ENCODE assay signal across 17 cellular contexts in genomic region chr6:80640176-80640575, GRCh38.
DNase-seq lines count a peak whose midpoint lies in the region; ATAC-seq and TF ChIP-seq lines count a peak whose summit lies in the region.
"Had no signal": no experiment of that assay in that cellular context is flagged by ENCODE, and none has a peak within 500 bp of the region (broad histone marks: within the 10 kb centered on the region; RNA-seq: fewer than 3 reads in every experiment).

No MANE protein-coding gene starts in this region.

- H3K36me3 Mint-ChIP-seq in activated naive CD4-positive, alpha-beta T cell treated with anti-CD3 and anti-CD28 coated beads for 36 hours (ENCODE audit: low read depth), result no peaks in the 10 kb centered on the region
- H3K36me3 Mint-ChIP-seq: CD4-positive, CD25-positive, alpha-beta regulatory T cell had no signal

- H2AK9ac ChIP-seq in IMR-90 (replicated peaks; ENCODE audit: low read depth, low read length, poor library complexity), result no peak overlapping the region

- H4K91ac ChIP-seq in IMR-90 (ENCODE audit: insufficient read depth, low read depth, low read length), result no peak overlapping the region

- no peak overlapping the region for H2AFZ ChIP-seq in IMR-90 (replicated peaks; ENCODE audit: low read length, poor library complexity)
- no peak overlapping the region for H2AFZ ChIP-seq in osteoblast (ENCODE audit: low read length)

- H2BK15ac ChIP-seq in IMR-90 (ENCODE audit: low read depth, low read length), result no peak overlapping the region

- CTCF ChIA-PET in IMR-90 (lab: Yijun Ruan, JAX), result interaction anchor here (0.6 kb wide), 1 partner anchor 318 kb away, joined by 5 read pairs; no protein-coding TSS in a partner anchor
- CTCF ChIA-PET in activated naive CD4-positive, alpha-beta T cell treated with anti-CD3 and anti-CD28 coated beads for 36 hours (lab: Charles Lee), result no interaction called here

- no peak overlapping the region; a peak in 1 of 4 replicates for H4K8ac ChIP-seq in IMR-90 (ENCODE audit: low read depth in 2 of 2, low read length in 2 of 2)

- intact Hi-C loops in IMR-90 (cut with micrococcal nuclease), result no loop called here
- intact Hi-C loops in activated naive CD4-positive, alpha-beta T cell treated with anti-CD3 and anti-CD28 coated beads for 36 hours (cut with micrococcal nuclease), result no loop called here

- H3K14ac ChIP-seq in IMR-90 (replicated peaks; ENCODE audit: low read depth, low read length), result no peak overlapping the region

- no peak overlapping the region for H3K27ac ChIP-seq in IMR-90 (ENCODE audit: insufficient read depth, low read length)
- peak overlapping the region; percentile 93 for H3K27ac ChIP-seq in osteoblast (ENCODE audit: low read depth, low read length)
- H3K27ac ChIP-seq: SJCRH30 had no signal

- no peak overlapping the region for H3K27ac Mint-ChIP-seq in activated naive CD4-positive, alpha-beta T cell treated with anti-CD3 and anti-CD28 coated beads for 36 hours
- H3K27ac Mint-ChIP-seq: CD4-positive, CD25-positive, alpha-beta regulatory T cell had no signal

- no peaks in the 10 kb centered on the region for H4K20me1 ChIP-seq in IMR-90 (ENCODE audit: insufficient read depth, low read length)
- H4K20me1 ChIP-seq in osteoblast (ENCODE audit: insufficient read depth, low read length), result no peaks in the 10 kb centered on the region

- WGBS in IMR-90 (ENCODE audit: extremely low coverage in 2 of 2, insufficient read length in 1 of 2), 2 experiments, result no CpG with 5 or more reads among the region's 1 CpG

- H3K36me3 ChIP-seq in IMR-90 (ENCODE audit: control insufficient read depth, insufficient read depth, low read length), result no peaks in the 10 kb centered on the region
- H3K36me3 ChIP-seq in osteoblast (ENCODE audit: insufficient read depth, low read length), result no peaks in the 10 kb centered on the region
- H3K36me3 ChIP-seq: SJCRH30 had no signal

- TF ChIP-seq CTCF in IMR-90 (conservative IDR thresholded peaks at IDR 0.05; ENCODE audit: low read depth, low read length), result no peak
- TF ChIP-seq CTCF in osteoblast (IDR thresholded peaks at IDR 0.05; ENCODE audit: extremely low read depth, low read depth, low read length), result no peak

- H2AK5ac ChIP-seq in IMR-90 (ENCODE audit: low read depth, low read length), result no peak overlapping the region

- H2BK5ac ChIP-seq in IMR-90 (ENCODE audit: low read depth, low read length, poor library complexity, severe bottlenecking), result peak overlapping the region; percentile 85

- TF ChIP-seq POLR2A in IMR-90 (IDR thresholded peaks at IDR 0.05; ENCODE audit: low read depth, low read length), result no peak

- no peak overlapping the region for H2BK120ac ChIP-seq in IMR-90 (ENCODE audit: low read depth, low read length)

- no peak overlapping the region for H3K4me3 ChIP-seq in IMR-90 (ENCODE audit: insufficient read depth, low read depth, low read length)
- H3K4me3 ChIP-seq in osteoblast (ENCODE audit: insufficient read depth, low read length), result no peak overlapping the region
- H3K4me3 ChIP-seq: A549, SJCRH30 had no signal

- ATAC-seq in IMR-90 (ENCODE audit: low read depth) (no peak), GM21447 (IDR thresholded peaks at IDR 0.05; ENCODE audit: unreplicated experiment) (no peak), HG02642 (IDR thresholded peaks at IDR 0.05; ENCODE audit: poor library complexity, unreplicated experiment) (no peak)
- ATAC-seq: A549 had no signal

- BruUV-seq in IMR-90 (replicated peaks; lab: Mats Ljungman, UMichigan), result no TSS peak

- DNase-seq in COLO829 (ENCODE audit: low spot score) (peak; percentile 30), IMR-90 (no peak), SK-MEL-5 (ENCODE audit: low read depth, low spot score) (peak; percentile 73), osteoblast (ENCODE audit: insufficient read length, low spot score, missing footprints) (no peak)
- DNase-seq in activated naive CD4-positive, alpha-beta T cell treated with Interleukin-2 at 50 U/mL for 16 hours, result no peak
- DNase-seq in activated naive CD4-positive, alpha-beta T cell treated with anti-CD3 and anti-CD28 coated beads for 36 hours, result no peak
- DNase-seq: CD4-positive, CD25-positive, alpha-beta regulatory T cell; DMS53; KG1; NCI-H1105; NCI-H1694; NCI-H2107; NCI-H748 treated with DMSO at 0.1 percent for 48 hours; SJCRH30 had no signal

- H3K27me3 Mint-ChIP-seq in activated naive CD4-positive, alpha-beta T cell treated with anti-CD3 and anti-CD28 coated beads for 36 hours (ENCODE audit: low read depth), result no peaks in the 10 kb centered on the region
- H3K27me3 Mint-ChIP-seq: CD4-positive, CD25-positive, alpha-beta regulatory T cell had no signal

- H4K5ac ChIP-seq in IMR-90 (ENCODE audit: low read depth, low read length), result no peak overlapping the region

- POLR2A ChIA-PET in IMR-90 (lab: Charles Lee; ENCODE audit: unreplicated experiment), result interaction anchor here (0.7 kb wide), 1 partner anchor 93 kb away, joined by 4 read pairs; no protein-coding TSS in a partner anchor

- peaks cover 2% of the 10 kb centered on the region; the same call in 1 of the 2 replicates for H3K9me1 ChIP-seq in IMR-90 (ENCODE audit: insufficient read depth, low read length)

- H3K56ac ChIP-seq in IMR-90 (ENCODE audit: extremely low read depth, insufficient read depth, low read length), result no peak overlapping the region

- no peak overlapping the region for H3K4me2 ChIP-seq in IMR-90 (ENCODE audit: low read depth, low read length)
- no peak overlapping the region for H3K4me2 ChIP-seq in osteoblast (ENCODE audit: insufficient read depth, low read length)
- H3K4me2 ChIP-seq: A549 had no signal

- H3K9me3 Mint-ChIP-seq in activated naive CD4-positive, alpha-beta T cell treated with anti-CD3 and anti-CD28 coated beads for 36 hours, result no peaks in the 10 kb centered on the region

- H3K27me3 ChIP-seq in IMR-90 (ENCODE audit: control insufficient read depth, insufficient read depth, low read length), result no peaks in the 10 kb centered on the region
- H3K27me3 ChIP-seq in osteoblast (ENCODE audit: insufficient read depth, low read length), result no peaks in the 10 kb centered on the region
- H3K27me3 ChIP-seq: SJCRH30 had no signal

- H3K9me3 ChIP-seq in IMR-90 (ENCODE audit: control insufficient read depth, insufficient read depth, low read length), result no peaks in the 10 kb centered on the region
- H3K9me3 ChIP-seq in osteoblast (ENCODE audit: low read depth, low read length), result no peaks in the 10 kb centered on the region
- H3K9me3 ChIP-seq: A549, SJCRH30 had no signal

- no peak overlapping the region for H3K4me3 Mint-ChIP-seq in activated naive CD4-positive, alpha-beta T cell treated with anti-CD3 and anti-CD28 coated beads for 36 hours
- H3K4me3 Mint-ChIP-seq: CD4-positive, CD25-positive, alpha-beta regulatory T cell had no signal

- H3K79me2 ChIP-seq in osteoblast (ENCODE audit: insufficient read depth, low read length), result no peaks in the 10 kb centered on the region

- dilution Hi-C loops in IMR-90 (cut with HindIII; ENCODE audit: low sequenced_read_pairs, unreplicated experiment), result no loop called here

- no peaks in the 10 kb centered on the region for H3K4me1 Mint-ChIP-seq in activated naive CD4-positive, alpha-beta T cell treated with anti-CD3 and anti-CD28 coated beads for 36 hours (ENCODE audit: low read depth)
- H3K4me1 Mint-ChIP-seq: CD4-positive, CD25-positive, alpha-beta regulatory T cell had no signal

- no peaks in the 10 kb centered on the region for H3K79me1 ChIP-seq in IMR-90 (ENCODE audit: low read depth in 1 of 2, low read length in 2 of 2)

- H3K4me1 ChIP-seq in IMR-90 (ENCODE audit: control insufficient read depth, insufficient read depth, low read length) (peaks cover 9% of the 10 kb centered on the region; the same call in 1 of the 2 replicates), osteoblast (ENCODE audit: insufficient read depth, low read length) (peaks cover 39% of the 10 kb centered on the region)
- H3K4me1 ChIP-seq: SJCRH30 had no signal

- H2BK20ac ChIP-seq in IMR-90 (ENCODE audit: low read depth, low read length), result peak overlapping the region; percentile 14; the same call in 1 of the 2 replicates

- 0 out of 2 replicates have a peak overlapping the region, but pooled peaks have one; percentile 49 for H3K18ac ChIP-seq in IMR-90 (ENCODE audit: low read depth, low read length)

- in situ Hi-C loops in IMR-90 (cut with MboI; ENCODE audit: low sequenced_read_pairs), result no loop called here
- in situ Hi-C loops in SK-MEL-5 (cut with HindIII; ENCODE audit: low pct_unique_long_range_greater_than_20kb, low sequenced_read_pairs), result no loop called here

- H3K9ac ChIP-seq in IMR-90 (ENCODE audit: low read depth, low read length), result no peak overlapping the region

- no peak overlapping the region for H3K4ac ChIP-seq in IMR-90 (ENCODE audit: low read depth, low read length)

- H3K23ac ChIP-seq in IMR-90 (ENCODE audit: low read depth, low read length), result no peak overlapping the region

- TF ChIP-seq RAD21 in IMR-90 (IDR thresholded peaks at IDR 0.05; ENCODE audit: low read length), result no peak

TF ChIP-seq in IMR-90, 13 proteins besides CTCF, POLR2A, EP300 and RAD21:
- TF ChIP-seq CEBPB (IDR thresholded peaks at IDR 0.05; ENCODE audit: low read depth, low read length), result peak; percentile 49; the same call in 1 of the 2 replicates
- no peak for TF ChIP-seq ELK1 (IDR thresholded peaks at IDR 0.05; ENCODE audit: borderline replicate concordance, low read depth, low read length)

Comparison
In these comparisons a context has a peak if more than half of its experiments do, and no peak if none do; other contexts are left out.
1. DNase-seq: peak in COLO829 (single experiment) and SK-MEL-5 (single experiment); none in IMR-90 (single experiment), osteoblast (single experiment), activated naive CD4-positive, alpha-beta T cell treated with Interleukin-2 at 50 U/mL for 16 hours (single experiment) and activated naive CD4-positive, alpha-beta T cell treated with anti-CD3 and anti-CD28 coated beads for 36 hours (single experiment).